Comparison of ENCODE assay signal across 1 cellular context in the genomic region with DNA sequence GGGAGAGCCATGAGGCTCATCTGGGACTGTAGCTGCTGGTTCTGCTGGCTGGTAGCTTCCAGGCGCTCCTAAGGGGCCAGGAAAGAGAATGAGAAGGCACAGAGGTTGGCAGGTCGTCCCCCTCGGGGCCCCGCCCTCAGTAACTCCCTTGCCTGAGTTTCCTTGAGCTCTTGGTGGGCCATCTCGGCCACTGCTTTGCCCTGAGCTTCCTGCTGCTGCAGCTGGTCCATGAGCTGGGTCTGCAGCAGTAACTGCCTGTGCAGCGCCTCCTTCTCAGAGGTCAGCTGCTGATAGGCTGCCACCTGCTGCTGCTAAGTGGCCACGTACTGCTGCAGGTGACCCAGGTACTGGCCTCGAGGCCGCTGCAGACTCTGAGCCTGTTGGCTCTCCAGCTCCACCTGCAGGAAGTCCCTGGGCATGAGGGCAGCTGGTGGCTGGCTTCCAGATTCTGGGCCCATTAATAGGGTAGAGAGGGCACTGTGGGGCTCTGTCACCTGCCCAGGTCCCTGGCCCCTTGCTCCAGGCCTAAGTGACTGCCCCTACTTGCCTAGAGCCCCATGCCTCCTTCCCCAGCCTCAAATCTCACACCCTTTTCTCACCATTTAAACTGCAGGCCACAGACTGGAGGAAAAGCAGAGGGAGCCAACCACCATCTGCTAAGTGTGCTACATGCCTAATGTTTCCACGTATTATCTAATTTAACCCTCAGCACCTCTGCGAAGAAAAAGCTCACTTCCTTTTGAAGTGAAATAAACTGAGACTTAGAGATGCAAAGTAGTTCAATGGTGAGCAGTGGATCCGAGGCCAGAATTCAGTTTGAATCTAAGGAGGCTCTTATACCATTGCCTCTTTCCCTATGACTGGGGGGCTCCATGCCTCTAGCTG.
TF ChIP-seq lines count a peak whose summit lies in the region.

No MANE protein-coding gene starts in this region.

TF ChIP-seq in HEK293, 187 proteins besides CTCF, POLR2A, EP300 and RAD21 (continued from another document):
- TF ChIP-seq ZNF391 (tag by site-specific recombination; IDR thresholded peaks at IDR 0.05; ENCODE audit: borderline replicate concordance, low read depth): no peak
